In genomic region chr22:45562537-45563361, GRCh38 we compare ENCODE assay signal across 26 cellular contexts.
DNase-seq lines count a peak whose midpoint lies in the region; ATAC-seq, FAIRE-seq and TF ChIP-seq lines count a peak whose summit lies in the region.
"Had no signal": no experiment of that assay in that cellular context is flagged by ENCODE, and none has a peak within 500 bp of the region (broad histone marks: within the 10 kb centered on the region; RNA-seq: fewer than 3 reads in every experiment).

No MANE protein-coding gene starts in this region.

- CTCF ChIA-PET in H1 (lab: Charles Lee; ENCODE audit: partially characterized antibody): interaction anchor here (0.6 to 7.2 kb wide), 3 partner anchors 10 to 265 kb away, joined by 4 to 39 read pairs (median 8); no protein-coding TSS in a partner anchor
- CTCF ChIA-PET in HepG2 (lab: Yijun Ruan, JAX; ENCODE audit: low intra/inter-chr PET ratio, low total read pairs): no interaction called here

- H2BK120ac ChIP-seq in H1 (replicated peaks; ENCODE audit: low read depth, low read length): no peak overlapping the region

- H3K9me3 ChIP-seq in right atrium auricular region: peaks cover 0 to 11% of the 10 kb centered on the region in 2 donors
- H3K9me3 ChIP-seq in H1 (ENCODE audit: insufficient read depth in 2 of 2, low read depth in 1 of 2, low read length in 1 of 2): peaks cover 8 to 10% of the 10 kb centered on the region in 2 experiments; a peak in 3 of 4 replicates
- no peaks in the 10 kb centered on the region for H3K9me3 ChIP-seq in HepG2 (ENCODE audit: low read length)
- H3K9me3 ChIP-seq in upper lobe of left lung: peaks cover 0 to 13% (median 10%) of the 10 kb centered on the region in 4 donors

- peaks cover 6% of the 10 kb centered on the region for H3K36me3 ChIP-seq in right atrium auricular region
- H3K36me3 ChIP-seq in H1 (ENCODE audit: control insufficient read depth in 2 of 4, insufficient read depth in 4 of 4, low read length in 3 of 4): peaks cover 0 to 28% (median 5%) of the 10 kb centered on the region in 4 experiments; a peak in 5 of 8 replicates
- H3K36me3 ChIP-seq in HepG2 (replicated peaks in 1 of 2; ENCODE audit: control insufficient read depth in 1 of 2, insufficient read depth in 2 of 2, low read length in 2 of 2): peaks cover 2 to 10% of the 10 kb centered on the region in 2 experiments; a peak in 1 of 5 replicates
- H3K36me3 ChIP-seq in upper lobe of left lung: peaks cover 0 to 4% (median 0%) of the 10 kb centered on the region in 4 donors

- ATAC-seq in left cardiac atrium (peak in 1 of 2 donors; percentile 11), HepG2 (no peak), upper lobe of left lung (ENCODE audit: low FRiP score in 2 of 2) (peak; percentile 39 to 63), GM18502 (IDR thresholded peaks at IDR 0.05; ENCODE audit: poor library complexity, unreplicated experiment) (no peak), HG03045 (IDR thresholded peaks at IDR 0.05; ENCODE audit: unreplicated experiment) (no peak)
- ATAC-seq: CD8-positive, alpha-beta T cell; K562 had no signal

- H3K27ac ChIP-seq in right atrium auricular region (no peak overlapping the region), H1 (ENCODE audit: low read depth, low read length) (no peak overlapping the region), HepG2 (ENCODE audit: extremely low read length, insufficient read depth, low read length) (no peak overlapping the region), upper lobe of left lung (no peak overlapping the region)
- H3K27ac ChIP-seq: 22Rv1, PC-9, RWPE1 had no signal

- POLR2A ChIA-PET in H1 (lab: Charles Lee; ENCODE audit: partially characterized antibody) (no interaction called here), HepG2 (lab: Yijun Ruan, JAX) (no interaction called here)

- H3K27me3 ChIP-seq in right atrium auricular region (no peaks in the 10 kb centered on the region), H1 (replicated peaks in 1 of 4; ENCODE audit: control insufficient read depth in 3 of 4, extremely low read depth in 1 of 4, insufficient read depth in 3 of 4, low read length in 3 of 4) (no peaks in the 10 kb centered on the region; a peak in 2 of 7 replicates), HepG2 (ENCODE audit: control insufficient read depth in 1 of 2, insufficient read depth in 2 of 2, low read length in 2 of 2) (no peaks in the 10 kb centered on the region), upper lobe of left lung (no peaks in the 10 kb centered on the region)
- H3K27me3 ChIP-seq: MG63 had no signal

- no peak overlapping the region for H3K18ac ChIP-seq in H1 (ENCODE audit: extremely low read depth, low read length)

- H3K4me1 ChIP-seq in right atrium auricular region: no peaks in the 10 kb centered on the region
- H3K4me1 ChIP-seq in H1 (replicated peaks in 1 of 4; ENCODE audit: control insufficient read depth in 3 of 4, insufficient read depth in 4 of 4, low read length in 3 of 4): peaks cover 0 to 10% (median 1%) of the 10 kb centered on the region in 4 experiments; a peak in 2 of 7 replicates
- no peaks in the 10 kb centered on the region for H3K4me1 ChIP-seq in HepG2 (ENCODE audit: insufficient read depth, low read length)
- no peaks in the 10 kb centered on the region for H3K4me1 ChIP-seq in upper lobe of left lung

- TF ChIP-seq POLR2A in H1 (IDR thresholded peaks at IDR 0.05; ENCODE audit: control extremely low read depth in 1 of 2, low read depth in 2 of 2, low read length in 2 of 2): no peak
- no peak for TF ChIP-seq POLR2A in HepG2 (IDR thresholded peaks at IDR 0.05; ENCODE audit: insufficient read depth in 1 of 2, low read depth in 2 of 2, low read length in 2 of 2)
- TF ChIP-seq POLR2A in upper lobe of left lung (IDR thresholded peaks at IDR 0.05): no peak

- TF ChIP-seq CTCF in right atrium auricular region (IDR thresholded peaks at IDR 0.05) (no peak), H1 (IDR thresholded peaks at IDR 0.05; ENCODE audit: control extremely low read depth in 1 of 3, insufficient read depth in 1 of 3, low read depth in 1 of 3, low read length in 3 of 3) (peak; percentile 20 to 51 (median 28); a peak in 3 of 4 replicates), HepG2 (CRISPR knock-in tag; IDR thresholded peaks at IDR 0.05) (no peak), upper lobe of left lung (IDR thresholded peaks at IDR 0.05) (no peak), foreskin fibroblast (IDR thresholded peaks at IDR 0.05; ENCODE audit: low read depth, low read length) (no peak)

- peak overlapping the region; percentile 74; the same call in 1 of the 2 replicates for H4K8ac ChIP-seq in H1 (ENCODE audit: extremely low read depth, insufficient read depth, low read length)

- H4K5ac ChIP-seq in H1 (ENCODE audit: insufficient read length, low read depth, low read length): no peak overlapping the region

- H2BK12ac ChIP-seq in H1 (ENCODE audit: low read depth, low read length): no peak overlapping the region

- H3K4me3 ChIP-seq in right atrium auricular region (no peak overlapping the region), H1 (ENCODE audit: extremely low read depth in 1 of 4, insufficient read depth in 2 of 4, low read depth in 3 of 4, low read length in 4 of 4) (no peak overlapping the region), HepG2 (replicated peaks in 1 of 3; ENCODE audit: insufficient read depth in 1 of 3, low read depth in 2 of 3, low read length in 3 of 3) (no peak overlapping the region), upper lobe of left lung (no peak overlapping the region), foreskin fibroblast (ENCODE audit: low read depth in 1 of 2, low read length in 2 of 2) (no peak overlapping the region)
- H3K4me3 ChIP-seq: K562, MG63, PC-9 had no signal

- no peaks in the 10 kb centered on the region; the same call in 1 of the 2 replicates for H3K79me1 ChIP-seq in H1 (ENCODE audit: low read depth, low read length)

- TF ChIP-seq EP300 in H1 (IDR thresholded peaks at IDR 0.05; ENCODE audit: borderline replicate concordance in 1 of 2, low read depth in 2 of 2, low read length in 2 of 2) (no peak), HepG2 (IDR thresholded peaks at IDR 0.05; ENCODE audit: low read depth in 2 of 2, low read length in 2 of 2) (no peak), HepG2 (CRISPR knock-in tag; IDR thresholded peaks at IDR 0.05; ENCODE audit: borderline replicate concordance) (no peak), upper lobe of left lung (IDR thresholded peaks at IDR 0.05) (no peak)

- H2AFZ ChIP-seq in H1 (ENCODE audit: low read length): no peak overlapping the region
- H2AFZ ChIP-seq in HepG2 (ENCODE audit: low read length): no peak overlapping the region
- H2AFZ ChIP-seq: PC-9 had no signal

- H3K9ac ChIP-seq in H1 (replicated peaks in 1 of 4; ENCODE audit: extremely low read depth in 1 of 4, low read depth in 3 of 4, low read length in 3 of 4) (no peak overlapping the region), HepG2 (ENCODE audit: insufficient read depth, low read depth, low read length) (no peak overlapping the region)

- H3K14ac ChIP-seq in H1 (ENCODE audit: insufficient read length): no peak overlapping the region

- DNase-seq in left cardiac atrium: peak; percentile 22
- no peak for DNase-seq in right atrium auricular region (ENCODE audit: low spot score)
- DNase-seq in H1 (ENCODE audit: low read depth in 1 of 2, low spot score in 2 of 2): no peak
- no peak for DNase-seq in HepG2 (ENCODE audit: low spot score)
- peak in 1 of 2 donors; percentile 81 for DNase-seq in upper lobe of left lung
- no peak for DNase-seq in foreskin fibroblast
- DNase-seq: ACHN; C1 segment of cervical spinal cord; CD8-positive, alpha-beta T cell; MG63; NCI-H1417 treated with DMSO at 0.1 percent for 48 hours; NCI-H187; NCI-H2107; NCI-H2227 treated with DMSO at 0.1 percent for 48 hours; NCI-H510A; SHP77 treated with DMSO at 0.1 percent for 48 hours had no signal

- H3K4me2 ChIP-seq in H1 (ENCODE audit: insufficient read depth in 1 of 2, low read depth in 2 of 2, low read length in 2 of 2): no peak overlapping the region
- H3K4me2 ChIP-seq in HepG2 (ENCODE audit: low read depth, low read length): no peak overlapping the region
- H3K4me2 ChIP-seq: PC-9 had no signal

- intact Hi-C loops in left cardiac atrium (cut with DNase I): no loop called here
- intact Hi-C loops in HepG2 (cut with micrococcal nuclease; ENCODE audit: unreplicated experiment): no loop called here

- H3K56ac ChIP-seq in H1 (replicated peaks; ENCODE audit: insufficient read length, low read depth, low read length): no peak overlapping the region

- BruUV-seq in HepG2 (replicated peaks; lab: Mats Ljungman, UMichigan): no TSS peak

- no peak overlapping the region for H3K23ac ChIP-seq in H1 (ENCODE audit: insufficient read length)

- peak in 1 of 2 experiments; percentile 31; a peak in 3 of 4 replicates for TF ChIP-seq RAD21 in H1 (IDR thresholded peaks at IDR 0.05 in 1 of 2, conservative IDR thresholded peaks at IDR 0.05 in 1 of 2; ENCODE audit: low read depth in 2 of 2, low read length in 2 of 2)
- TF ChIP-seq RAD21 in HepG2 (CRISPR knock-in tag; IDR thresholded peaks at IDR 0.05): no peak

- no peak overlapping the region for H4K91ac ChIP-seq in H1 (replicated peaks; ENCODE audit: insufficient read length, low read length)

- H3K79me2 ChIP-seq in H1 (ENCODE audit: control insufficient read depth in 1 of 2, insufficient read depth in 2 of 2, low read length in 2 of 2): no peaks in the 10 kb centered on the region
- H3K79me2 ChIP-seq in HepG2 (ENCODE audit: insufficient read depth, low read length): no peaks in the 10 kb centered on the region

- H3K4ac ChIP-seq in H1 (replicated peaks; ENCODE audit: insufficient read length, low read depth, low read length): no peak overlapping the region

- no peak overlapping the region for H2BK5ac ChIP-seq in H1 (ENCODE audit: low read depth, low read length)

- H4K20me1 ChIP-seq in H1 (replicated peaks in 1 of 2; ENCODE audit: control insufficient read depth in 1 of 2, insufficient read depth in 2 of 2, low read length in 2 of 2) (peaks cover 0 to 2% of the 10 kb centered on the region in 2 experiments), HepG2 (ENCODE audit: insufficient read depth, low read length) (no peaks in the 10 kb centered on the region)

- in situ Hi-C loops in HepG2 (cut with HindIII; ENCODE audit: extremely low pct_ligation_motif_present, low pct_unique_long_range_greater_than_20kb): no loop called here

- H2BK20ac ChIP-seq in H1 (ENCODE audit: low read length): no peak overlapping the region

- WGBS in H1 (ENCODE audit: extremely low coverage in 1 of 2, insufficient coverage in 1 of 2, insufficient read length in 1 of 2, insufficient replicate concordance in 2 of 2, low coverage in 1 of 2, low lambda C conversion rate in 2 of 2, missing lambda C conversion rate in 1 of 2), 2 experiments: 94% methylated on average over 41 of the region's 44 CpGs; no CpG with 5 or more reads in 1 of the 2 experiments
- 97% methylated on average over 30 of the region's 44 CpGs for WGBS in HepG2 (ENCODE audit: low lambda C conversion rate)
- WGBS in upper lobe of left lung, 2 donors: 95 to 97% methylated on average over 44 of the region's 44 CpGs

- FAIRE-seq in H1 (lab: Jason Lieb, UNC) (no peak), HepG2 (lab: Jason Lieb, UNC) (no peak)
- FAIRE-seq: G401.6, GM12892, GM18507, GM19239, K562 had no signal

- no peak overlapping the region for H2AK5ac ChIP-seq in H1 (ENCODE audit: low read depth, low read length)

- H3K23me2 ChIP-seq in H1 (ENCODE audit: low read depth, low read length): no peaks in the 10 kb centered on the region; the same call in 1 of the 2 replicates

- no peak overlapping the region for H2BK15ac ChIP-seq in H1 (ENCODE audit: low read length)

TF ChIP-seq in HepG2, 621 proteins besides CTCF, POLR2A, EP300 and RAD21 (continues in another document):
- no peak for TF ChIP-seq PRMT3 (CRISPR knock-in tag; IDR thresholded peaks at IDR 0.05; ENCODE audit: borderline replicate concordance, low read depth)

Comparison
In these comparisons a context has a peak if more than half of its experiments do, and no peak if none do; other contexts are left out.
1. ATAC-seq: peak in upper lobe of left lung (2 of 2); none in HepG2 (single experiment), GM18502 (single experiment) and HG03045 (single experiment).
2. CTCF ChIP-seq: peak in H1 (3 of 3); none in right atrium auricular region (0 of 2), HepG2 (single experiment), upper lobe of left lung (0 of 6) and foreskin fibroblast (single experiment).